ENCODE assay signal across 8 cellular contexts in the genomic region with DNA sequence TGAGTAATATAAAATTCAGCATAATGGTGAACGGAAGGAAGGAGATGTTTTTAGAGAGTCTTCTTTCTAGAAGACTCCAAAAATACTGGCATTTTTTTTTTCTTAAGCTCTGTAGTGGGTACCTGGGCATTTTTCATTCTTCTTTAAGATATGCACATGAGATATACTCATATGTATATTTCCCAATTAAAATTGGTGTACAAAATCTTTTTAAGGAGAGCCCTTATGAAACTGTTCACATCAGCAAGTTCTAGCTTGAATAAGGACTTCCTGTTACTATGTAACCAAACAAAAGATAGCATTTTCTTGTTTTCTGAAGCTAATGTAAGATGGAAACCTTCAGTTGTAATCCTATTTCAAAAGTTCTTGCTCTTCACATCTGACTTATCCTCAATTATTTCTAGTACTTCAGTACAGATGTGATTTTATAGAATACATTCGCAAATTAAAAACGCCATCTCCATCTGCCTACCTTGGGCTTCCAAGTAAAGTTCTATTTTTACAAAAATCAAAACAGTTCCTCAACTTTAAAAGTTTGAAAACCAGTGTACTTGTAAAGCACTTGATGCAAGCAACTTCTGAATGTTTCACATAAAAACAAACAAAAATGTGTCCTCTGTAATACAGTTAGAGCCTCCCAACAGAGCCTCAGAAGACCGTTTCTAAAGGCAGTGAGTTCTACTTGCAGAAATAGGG. TPM values are rescaled to one million over a fixed set of nuclear protein-coding genes. Genes with fewer than 3 reads are reported as not detected.
A peak's percentile ranks its signal among the peaks of the same experiment; 100 is the strongest.
DNase-seq lines count a peak whose midpoint lies in the region; ATAC-seq and TF ChIP-seq lines count a peak whose summit lies in the region.

No MANE protein-coding gene starts in this region.

- ATAC-seq in GM19467 (IDR thresholded peaks at IDR 0.05; ENCODE audit: unreplicated experiment) (peak; percentile 23), IMR-90 (ENCODE audit: low read depth) (no peak; the same call in 1 of the 2 replicates), heart left ventricle (peak in 3 of 4 donors; percentile 25 to 35 (median 27))

- peak overlapping the region; percentile 52 for H2BK5ac ChIP-seq in IMR-90 (ENCODE audit: low read depth, low read length, poor library complexity, severe bottlenecking)

- H3K4ac ChIP-seq in IMR-90 (ENCODE audit: low read depth, low read length), result peak overlapping the region; percentile 65

- H3K36me3 Mint-ChIP-seq in activated CD4-positive, alpha-beta memory T cell treated with anti-CD3 and anti-CD28 coated beads, Interleukin-2, amount 10 ng/mL, durations not matched to agents 7 days and 5 days (ENCODE audit: low read depth), result peaks cover 15% of the 10 kb centered on the region

- H3K14ac ChIP-seq in IMR-90 (replicated peaks; ENCODE audit: low read depth, low read length), result peak overlapping the region; percentile 87

- in situ Hi-C loops in IMR-90 (cut with MboI; ENCODE audit: low sequenced_read_pairs), result no loop called here

- intact Hi-C loops in IMR-90 (cut with micrococcal nuclease), result loop anchor here (2.0 to 5.0 kb wide), 2 partner anchors 24 to 946 kb away; a partner anchor contains a TSS
- intact Hi-C loops in heart left ventricle (cut with DNase I), result loop anchor here in 2 of 10 donors (2.0 to 10.0 kb wide), 2 partner anchors 32 to 948 kb away; a partner anchor contains a TSS

- peak overlapping the region; percentile 43 to 99 for H4K8ac ChIP-seq in IMR-90 (ENCODE audit: low read depth in 2 of 2, low read length in 2 of 2)

- H3K9me2 ChIP-seq in DOHH2 (replicated peaks; ENCODE audit: control insufficient read depth, low read length), result no peaks in the 10 kb centered on the region

- H4K5ac ChIP-seq in IMR-90 (ENCODE audit: low read depth, low read length), result peak overlapping the region; percentile 75; the same call in 1 of the 2 replicates

- peak overlapping the region; percentile 86; the same call in 1 of the 2 replicates for H3K56ac ChIP-seq in IMR-90 (ENCODE audit: extremely low read depth, insufficient read depth, low read length)

- TF ChIP-seq POLR2A in IMR-90 (IDR thresholded peaks at IDR 0.05; ENCODE audit: low read depth, low read length) (no peak; the same call in 1 of the 2 replicates), heart left ventricle (IDR thresholded peaks at IDR 0.05) (no peak)

- peak overlapping the region; percentile 46; the same call in 1 of the 2 replicates for H3K23ac ChIP-seq in IMR-90 (ENCODE audit: low read depth, low read length)

- peak overlapping the region; percentile 96 for H3K4me3 Mint-ChIP-seq in activated CD4-positive, alpha-beta memory T cell treated with anti-CD3 and anti-CD28 coated beads, Interleukin-2, amount 10 ng/mL, durations not matched to agents 7 days and 5 days

- peak overlapping the region; percentile 84 for H3K4me2 ChIP-seq in DOHH2 (ENCODE audit: low read length)
- H3K4me2 ChIP-seq in IMR-90 (ENCODE audit: low read depth, low read length), result peak overlapping the region; percentile 77

- DNase-seq in IMR-90 (peak; percentile 6), heart left ventricle (no peak), renal cortical epithelial cell (ENCODE audit: low read depth) (peak; percentile 50), NCI-H510A treated with DMSO at 0.1 percent for 48 hours (lab: John Stamatoyannopoulos, UW) (no peak), UCSD-AML1 (lab: John Stamatoyannopoulos, UW; ENCODE audit: unreplicated experiment) (no peak)
- DNase-seq in activated CD4-positive, alpha-beta memory T cell treated with anti-CD3 and anti-CD28 coated beads, Interleukin-2, amount 10 ng/mL, durations not matched to agents 7 days and 5 days, result no peak

- H3K4me3 ChIP-seq in DOHH2 (ENCODE audit: low read length) (peak overlapping the region; percentile 88), IMR-90 (ENCODE audit: insufficient read depth, low read depth, low read length) (peak overlapping the region; percentile 99), heart left ventricle (peak overlapping the region; percentile 61 to 90 (median 78))

- no peaks in the 10 kb centered on the region for H3K9me3 Mint-ChIP-seq in activated CD4-positive, alpha-beta memory T cell treated with anti-CD3 and anti-CD28 coated beads, Interleukin-2, amount 10 ng/mL, durations not matched to agents 7 days and 5 days

- peaks cover 58% of the 10 kb centered on the region for H3K4me1 Mint-ChIP-seq in activated CD4-positive, alpha-beta memory T cell treated with anti-CD3 and anti-CD28 coated beads, Interleukin-2, amount 10 ng/mL, durations not matched to agents 7 days and 5 days

- H3K27me3 ChIP-seq in DOHH2 (ENCODE audit: control insufficient read depth, low read length) (no peaks in the 10 kb centered on the region), IMR-90 (ENCODE audit: control insufficient read depth, insufficient read depth, low read length) (no peaks in the 10 kb centered on the region), heart left ventricle (no peaks in the 10 kb centered on the region)

- peaks cover 6% of the 10 kb centered on the region for H3F3A ChIP-seq in DOHH2 (ENCODE audit: control insufficient read depth, insufficient read depth)

- peak overlapping the region; percentile 92 for H3K18ac ChIP-seq in IMR-90 (ENCODE audit: low read depth, low read length)

- H3K79me1 ChIP-seq in IMR-90 (ENCODE audit: low read depth in 1 of 2, low read length in 2 of 2), result peaks cover 6 to 16% of the 10 kb centered on the region in 2 experiments

- H2AFZ ChIP-seq in IMR-90 (replicated peaks; ENCODE audit: low read length, poor library complexity), result peak overlapping the region; percentile 78

- TF ChIP-seq CTCF in DOHH2 (IDR thresholded peaks at IDR 0.05; ENCODE audit: low read depth, low read length, poor library complexity, severe bottlenecking), result no peak
- TF ChIP-seq CTCF in IMR-90 (conservative IDR thresholded peaks at IDR 0.05; ENCODE audit: low read depth, low read length), result no peak
- TF ChIP-seq CTCF in heart left ventricle (IDR thresholded peaks at IDR 0.05), result no peak

- H3K27ac ChIP-seq in DOHH2 (ENCODE audit: low read depth, low read length), result peak overlapping the region; percentile 93
- H3K27ac ChIP-seq in IMR-90 (ENCODE audit: insufficient read depth, low read length), result peak overlapping the region; percentile 74
- H3K27ac ChIP-seq in heart left ventricle, result peak overlapping the region; percentile 70 to 96 (median 88)

- 0 out of 2 replicates have a peak overlapping the region, but pooled peaks have one; percentile 4 for H2BK120ac ChIP-seq in IMR-90 (ENCODE audit: low read depth, low read length)

- no peak overlapping the region for H2BK20ac ChIP-seq in IMR-90 (ENCODE audit: low read depth, low read length)

- H3K4me1 ChIP-seq in DOHH2 (ENCODE audit: control insufficient read depth, low read length) (peaks cover 28% of the 10 kb centered on the region), IMR-90 (ENCODE audit: control insufficient read depth, insufficient read depth, low read length) (no peaks in the 10 kb centered on the region), heart left ventricle (peaks cover 0 to 42% (median 15%) of the 10 kb centered on the region in 12 donors)

- no peak for TF ChIP-seq RAD21 in IMR-90 (IDR thresholded peaks at IDR 0.05; ENCODE audit: low read length)

- H3K9me3 ChIP-seq in DOHH2 (ENCODE audit: control insufficient read depth, insufficient read depth, low read length), result no peaks in the 10 kb centered on the region
- no peaks in the 10 kb centered on the region for H3K9me3 ChIP-seq in IMR-90 (ENCODE audit: control insufficient read depth, insufficient read depth, low read length)
- H3K9me3 ChIP-seq in heart left ventricle, result no peaks in the 10 kb centered on the region

- H2BK15ac ChIP-seq in IMR-90 (ENCODE audit: low read depth, low read length), result no peak overlapping the region

- H4K20me1 ChIP-seq in DOHH2 (ENCODE audit: control insufficient read depth, insufficient read depth, low read depth, low read length), result no peaks in the 10 kb centered on the region
- no peaks in the 10 kb centered on the region for H4K20me1 ChIP-seq in IMR-90 (ENCODE audit: insufficient read depth, low read length)

- WGBS in IMR-90 (ENCODE audit: extremely low coverage in 2 of 2, insufficient read length in 1 of 2), 2 experiments, result no CpG with 5 or more reads among the region's 4 CpGs
- WGBS in heart left ventricle, 4 donors, result 2 to 5% (median 4%) methylated on average over 4 of the region's 4 CpGs

- H3K9me1 ChIP-seq in IMR-90 (ENCODE audit: insufficient read depth, low read length), result 0 out of 2 replicates have a peak, but pooled peaks cover 2% of the 10 kb centered on the region

- H2AK9ac ChIP-seq in IMR-90 (replicated peaks; ENCODE audit: low read depth, low read length, poor library complexity), result no peak overlapping the region

- H3K27ac Mint-ChIP-seq in activated CD4-positive, alpha-beta memory T cell treated with anti-CD3 and anti-CD28 coated beads, Interleukin-2, amount 10 ng/mL, durations not matched to agents 7 days and 5 days, result peak overlapping the region; percentile 99

- dilution Hi-C loops in IMR-90 (cut with HindIII; ENCODE audit: low sequenced_read_pairs, unreplicated experiment), result no loop called here

- peak overlapping the region; percentile 12; the same call in 1 of the 2 replicates for H4K91ac ChIP-seq in IMR-90 (ENCODE audit: insufficient read depth, low read depth, low read length)

- CTCF ChIA-PET in IMR-90 (lab: Yijun Ruan, JAX), result no interaction called here
- CTCF ChIA-PET in activated CD4-positive, alpha-beta memory T cell treated with anti-CD3 and anti-CD28 coated beads, Interleukin-2, amount 10 ng/mL, durations not matched to agents 7 days and 5 days (lab: Charles Lee), result interaction anchor here (1.0 to 1.5 kb wide), 2 partner anchors 9 to 10 kb away, joined by 3 to 6 read pairs; no protein-coding TSS in a partner anchor

- H3K36me3 ChIP-seq in DOHH2 (ENCODE audit: control insufficient read depth, low read length) (peaks cover 14% of the 10 kb centered on the region), IMR-90 (ENCODE audit: control insufficient read depth, insufficient read depth, low read length) (no peaks in the 10 kb centered on the region), heart left ventricle (no peaks in the 10 kb centered on the region)

- H3K27me3 Mint-ChIP-seq in activated CD4-positive, alpha-beta memory T cell treated with anti-CD3 and anti-CD28 coated beads, Interleukin-2, amount 10 ng/mL, durations not matched to agents 7 days and 5 days, result no peaks in the 10 kb centered on the region

- H2AK5ac ChIP-seq in IMR-90 (ENCODE audit: low read depth, low read length), result no peak overlapping the region

- H3K9ac ChIP-seq in IMR-90 (ENCODE audit: low read depth, low read length), result peak overlapping the region; percentile 93

- TSS peak; percentile 43 for BruUV-seq in IMR-90 (replicated peaks; lab: Mats Ljungman, UMichigan)

- POLR2A ChIA-PET in IMR-90 (lab: Charles Lee; ENCODE audit: unreplicated experiment), result interaction anchor here (0.5 kb wide), 1 partner anchor 18 kb away, joined by 3 read pairs; no protein-coding TSS in a partner anchor
- POLR2A ChIA-PET in activated CD4-positive, alpha-beta memory T cell treated with anti-CD3 and anti-CD28 coated beads, Interleukin-2, amount 10 ng/mL, durations not matched to agents 7 days and 5 days (lab: Charles Lee), result interaction anchor here (0.9 to 3.1 kb wide), 3 partner anchors 11 to 945 kb away, joined by 3 to 17 read pairs (median 6); a partner anchor contains a TSS

- peaks cover 78% of the 10 kb centered on the region for H3K79me2 ChIP-seq in DOHH2 (ENCODE audit: control insufficient read depth, low read length)

RNA-seq across cellular contexts. Expression of a gene that starts 0.6 kb away (rescaled TPM):
- total RNA-seq in IMR-90 (2012; rRNA removed) (9.0 and 11.9 TPM in 2 replicates), heart left ventricle (1 to 10 TPM; 4.3 to 8.7 (median 5.6) TPM), renal cortical epithelial cell (16.3 and 21.8 TPM in 2 replicates)
- polyA plus RNA-seq in IMR-90 (2012; rRNA removed) (3.1 and 3.9 TPM in 2 replicates), heart left ventricle (1 to 10 TPM; 2.4 to 6.3 TPM)
- 0.31 and 0.64 TPM in 2 replicates for polyA plus RNA-seq in IMR-90 (2012; cell fraction: cytosol; rRNA removed)
- 0.11 and 1.9 TPM in 2 replicates for polyA plus RNA-seq in IMR-90 (2012; cell fraction: nucleus; rRNA removed; ENCODE audit: low replicate concordance)
- 10 to 100 TPM; 19.0 to 21.0 TPM for total RNA-seq in activated CD4-positive, alpha-beta memory T cell treated with anti-CD3 and anti-CD28 coated beads, Interleukin-2, amount 10 ng/mL, durations not matched to agents 7 days and 5 days

Comparison
In these comparisons a context has a peak if more than half of its experiments do, and no peak if none do; other contexts are left out.
1. DNase-seq: peak in IMR-90 (single experiment) and renal cortical epithelial cell (single experiment); none in activated CD4-positive, alpha-beta memory T cell treated with anti-CD3 and anti-CD28 coated beads, Interleukin-2, amount 10 ng/mL, durations not matched to agents 7 days and 5 days (single experiment), heart left ventricle (0 of 5), NCI-H510A treated with DMSO at 0.1 percent for 48 hours (single experiment) and UCSD-AML1 (single experiment).
2. Peak in every context shown above with its lines, with median percentiles within 50 percentile points of each other: H3K27ac ChIP-seq and H3K4me3 ChIP-seq.